19 cellular contexts compared by ENCODE assay signal in genomic region chr19:48757089-48757675, GRCh38. TPM values are rescaled to one million over a fixed set of nuclear protein-coding genes. Genes with fewer than 3 reads are reported as not detected.
A peak's percentile ranks its signal among the peaks of the same experiment; 100 is the strongest.
DNase-seq lines count a peak whose midpoint lies in the region; ATAC-seq and TF ChIP-seq lines count a peak whose summit lies in the region.
"Had no signal": no experiment of that assay in that cellular context is flagged by ENCODE, and none has a peak within 500 bp of the region (broad histone marks: within the 10 kb centered on the region; RNA-seq: fewer than 3 reads in every experiment).

No MANE protein-coding gene starts in this region.

- H3K23ac ChIP-seq in mesendoderm (ENCODE audit: low read length) = no peak overlapping the region

- H3K18ac ChIP-seq in mesendoderm (ENCODE audit: low read length) = no peak overlapping the region

- WGBS in mesendoderm (ENCODE audit: extremely low coverage, insufficient coverage, low lambda C conversion rate) = no CpG with 5 or more reads among the region's 12 CpGs

- H3K4me3 Mint-ChIP-seq in Caco-2 (ENCODE audit: unreplicated experiment) = no peak overlapping the region
- H3K4me3 Mint-ChIP-seq in CD4-positive, alpha-beta T cell = no peak overlapping the region
- H3K4me3 Mint-ChIP-seq: CD14-positive monocyte; CD8-positive, alpha-beta T cell had no signal

- H3K27ac Mint-ChIP-seq in Caco-2 (ENCODE audit: unreplicated experiment) = peak overlapping the region; percentile 95
- no peak overlapping the region for H3K27ac Mint-ChIP-seq in CD4-positive, alpha-beta T cell
- H3K27ac Mint-ChIP-seq: CD8-positive, alpha-beta T cell had no signal

- H3K4me3 ChIP-seq in Caco-2 (ENCODE audit: low read depth, low read length) = no peak overlapping the region
- no peak overlapping the region for H3K4me3 ChIP-seq in HEK293 (ENCODE audit: low read depth, low read length)
- no peak overlapping the region for H3K4me3 ChIP-seq in mesendoderm (ENCODE audit: low read length)
- H3K4me3 ChIP-seq: A549, BLaER1, GM23248 had no signal

- no peak overlapping the region for H3K4ac ChIP-seq in mesendoderm (ENCODE audit: low read depth, low read length)

- no peaks in the 10 kb centered on the region for H3K9me3 Mint-ChIP-seq in Caco-2 (ENCODE audit: unreplicated experiment)
- H3K9me3 Mint-ChIP-seq in CD4-positive, alpha-beta T cell = no peaks in the 10 kb centered on the region
- H3K9me3 Mint-ChIP-seq: CD8-positive, alpha-beta T cell had no signal

- ATAC-seq in left lobe of liver (peak; percentile 14), HG02571 (IDR thresholded peaks at IDR 0.05; ENCODE audit: unreplicated experiment) (no peak)
- ATAC-seq in CD4-positive, alpha-beta T cell (ENCODE audit: poor library complexity) = no peak
- ATAC-seq: A549; CD8-positive, alpha-beta T cell had no signal

- TF ChIP-seq POLR2A in erythroblast (IDR thresholded peaks at IDR 0.05; ENCODE audit: low read length) = no peak

- H3K79me1 ChIP-seq in mesendoderm (ENCODE audit: low read length) = no peaks in the 10 kb centered on the region

- H3K4me1 Mint-ChIP-seq in Caco-2 (ENCODE audit: low read depth, unreplicated experiment) = peaks cover 25% of the 10 kb centered on the region
- peaks cover 13% of the 10 kb centered on the region for H3K4me1 Mint-ChIP-seq in CD4-positive, alpha-beta T cell (ENCODE audit: low read depth)

- H4K5ac ChIP-seq in mesendoderm (ENCODE audit: low read length) = no peak overlapping the region

- intact Hi-C loops in Caco-2 (cut with micrococcal nuclease; ENCODE audit: unreplicated experiment) = no loop called here
- intact Hi-C loops in CD4-positive, alpha-beta T cell (cut with DNase I, micrococcal nuclease) = no loop called here

- no peak overlapping the region for H2BK120ac ChIP-seq in mesendoderm (ENCODE audit: low read depth, low read length)

- H3K9me3 ChIP-seq in Caco-2 (no peaks in the 10 kb centered on the region), HEK293 (ENCODE audit: control insufficient read depth, insufficient read depth, low read depth, low read length) (no peaks in the 10 kb centered on the region)
- no peaks in the 10 kb centered on the region for H3K9me3 ChIP-seq in CD4-positive, alpha-beta T cell (ENCODE audit: control insufficient read depth, low read length)
- H3K9me3 ChIP-seq: A549, BLaER1 had no signal

- peaks cover 21% of the 10 kb centered on the region for H3K36me3 Mint-ChIP-seq in Caco-2 (ENCODE audit: insufficient read depth, unreplicated experiment)
- H3K36me3 Mint-ChIP-seq in CD4-positive, alpha-beta T cell (ENCODE audit: low read depth) = no peaks in the 10 kb centered on the region
- H3K36me3 Mint-ChIP-seq: CD8-positive, alpha-beta T cell had no signal

- H4K8ac ChIP-seq in mesendoderm (ENCODE audit: low read depth, low read length) = no peak overlapping the region

- H3K4me2 ChIP-seq in mesendoderm (ENCODE audit: low read length) = no peak overlapping the region
- H3K4me2 ChIP-seq: A549, BLaER1 had no signal

- no peaks in the 10 kb centered on the region for H3K27me3 Mint-ChIP-seq in Caco-2 (ENCODE audit: insufficient read depth, unreplicated experiment)
- H3K27me3 Mint-ChIP-seq in CD4-positive, alpha-beta T cell = peaks cover 35% of the 10 kb centered on the region

- no peak overlapping the region for H3K9ac ChIP-seq in mesendoderm (ENCODE audit: low read length)
- H3K9ac ChIP-seq: BLaER1, GM23248 had no signal

- DNase-seq in Caco-2 (no peak), left lobe of liver (ENCODE audit: low spot score) (no peak), mesendoderm (no peak), NCI-H510A treated with DMSO at 0.1 percent for 48 hours (lab: John Stamatoyannopoulos, UW) (no peak), erythroblast (lab: John Stamatoyannopoulos, UW) (no peak)
- DNase-seq in CD4-positive, alpha-beta T cell = no peak
- DNase-seq: CD8-positive, alpha-beta T cell; DMS 273 treated with DMSO at 0.1 percent for 48 hours; DMS53; DND-41; EL; GM23248; KG1 had no signal

- no peak overlapping the region for H2BK5ac ChIP-seq in mesendoderm (ENCODE audit: low read length)

- H3K36me3 ChIP-seq in Caco-2 (ENCODE audit: control insufficient read depth, insufficient read depth, low read length) (no peaks in the 10 kb centered on the region), HEK293 (ENCODE audit: control insufficient read depth in 2 of 2, insufficient read depth in 1 of 2, low read length in 2 of 2) (no peaks in the 10 kb centered on the region), mesendoderm (ENCODE audit: control insufficient read depth, insufficient read depth, low read length) (no peaks in the 10 kb centered on the region)
- H3K36me3 ChIP-seq: BLaER1 had no signal

- H3K27ac ChIP-seq in HEK293 (ENCODE audit: extremely low read depth, low read depth, low read length) (no peak overlapping the region), mesendoderm (ENCODE audit: low read depth, low read length) (no peak overlapping the region)
- H3K27ac ChIP-seq in CD4-positive, alpha-beta T cell (ENCODE audit: low read depth, low read length) = no peak overlapping the region
- H3K27ac ChIP-seq: 22Rv1, BLaER1, GM23248 had no signal

- H3K4me1 ChIP-seq in Caco-2 = peaks cover 35% of the 10 kb centered on the region
- H3K4me1 ChIP-seq in HEK293 (ENCODE audit: control insufficient read depth, insufficient read depth, low read length) = peaks cover 1% of the 10 kb centered on the region; the same call in 1 of the 2 replicates
- no peaks in the 10 kb centered on the region for H3K4me1 ChIP-seq in mesendoderm (ENCODE audit: control insufficient read depth, low read depth, low read length)

- H2BK15ac ChIP-seq in mesendoderm (replicated peaks; ENCODE audit: low read depth) = no peak overlapping the region

- TF ChIP-seq CTCF in Caco-2 (IDR thresholded peaks at IDR 0.05; ENCODE audit: insufficient read depth in 1 of 2, low read depth in 1 of 2, low read length in 1 of 2, severe bottlenecking in 1 of 2, unreplicated experiment in 1 of 2) (no peak), HEK293 (tag by site-specific recombination; IDR thresholded peaks at IDR 0.05) (no peak)
- no peak for TF ChIP-seq CTCF in CD4-positive, alpha-beta T cell (IDR thresholded peaks at IDR 0.05)

- peak overlapping the region; percentile 34 for H3K56ac ChIP-seq in mesendoderm (ENCODE audit: low read length)

- CTCF ChIA-PET in Caco-2 (lab: Charles Lee) (no interaction called here), HEK293 (lab: Yijun Ruan, JAX) (no interaction called here)
- CTCF ChIA-PET in CD4-positive, alpha-beta T cell (lab: Charles Lee) = no interaction called here

- POLR2A ChIA-PET in Caco-2 (lab: Charles Lee) (no interaction called here), HEK293 (lab: Yijun Ruan, JAX) (no interaction called here)
- POLR2A ChIA-PET in CD4-positive, alpha-beta T cell (lab: Charles Lee) = no interaction called here

- BruUV-seq in Caco-2 (replicated peaks; lab: Mats Ljungman, UMichigan) = no TSS peak

- no peak overlapping the region for H2AK5ac ChIP-seq in mesendoderm (ENCODE audit: low read length)

- no peaks in the 10 kb centered on the region for H3K79me2 ChIP-seq in mesendoderm (ENCODE audit: control insufficient read depth, insufficient read depth, low read length)

- no peaks in the 10 kb centered on the region for H3K27me3 ChIP-seq in Caco-2 (replicated peaks; ENCODE audit: control insufficient read depth, insufficient read depth, low read length)
- no peaks in the 10 kb centered on the region for H3K27me3 ChIP-seq in mesendoderm (ENCODE audit: insufficient read depth, low read length, poor library complexity)
- H3K27me3 ChIP-seq in CD4-positive, alpha-beta T cell (ENCODE audit: control insufficient read depth, insufficient read depth, low read length) = peaks cover 24% of the 10 kb centered on the region

TF ChIP-seq in HEK293, 187 proteins besides CTCF, POLR2A, EP300 and RAD21:
- TF ChIP-seq ZNF335 (tag by site-specific recombination; conservative IDR thresholded peaks at IDR 0.05) = no peak
- peak; percentile 34; the same call in 1 of the 2 replicates for TF ChIP-seq ZBTB20 (tag by site-specific recombination; IDR thresholded peaks at IDR 0.05)

RNA-seq across cellular contexts. Expression of gene FGF21, which starts 1.9 kb away (rescaled TPM):
- total RNA-seq in Caco-2 (2022) = 1.9 and 3.0 TPM in 2 replicates
- 0.75 TPM for total RNA-seq in left lobe of liver
- 0.46 TPM for polyA plus RNA-seq in mesendoderm (2013, experiment 1 of 2)
- 0.48 TPM for polyA plus RNA-seq in mesendoderm (2013, experiment 2 of 2)
- total RNA-seq in CD4-positive, alpha-beta T cell = not detected
- total RNA-seq: CD8-positive, alpha-beta T cell; GM23248 had no signal
- polyA plus RNA-seq: CD14-positive monocyte, GM23248 had no signal

RNA-seq across cellular contexts. Expression of gene FUT1, which starts 4.7 kb away (rescaled TPM):
- total RNA-seq in Caco-2 (2022) (26.1 and 30.5 TPM in 2 replicates), left lobe of liver (0.43 TPM)
- polyA plus RNA-seq in mesendoderm (2013, experiment 1 of 2) = 3.4 TPM
- polyA plus RNA-seq in mesendoderm (2013, experiment 2 of 2) = 3.4 TPM
- not detected for total RNA-seq in CD4-positive, alpha-beta T cell
- total RNA-seq: CD8-positive, alpha-beta T cell; GM23248 had no signal
- polyA plus RNA-seq: CD14-positive monocyte, GM23248 had no signal

RNA-seq across cellular contexts. Expression of gene IZUMO1, which starts 10.5 kb away (rescaled TPM):
- total RNA-seq in Caco-2 (2022) = 8.9 and 10.3 TPM in 2 replicates
- not detected for total RNA-seq in left lobe of liver
- 0.45 TPM for polyA plus RNA-seq in mesendoderm (2013, experiment 1 of 2)
- 0.24 TPM for polyA plus RNA-seq in mesendoderm (2013, experiment 2 of 2)
- not detected for total RNA-seq in CD4-positive, alpha-beta T cell
- total RNA-seq: CD8-positive, alpha-beta T cell; GM23248 had no signal
- polyA plus RNA-seq: A549, CD14-positive monocyte, GM23248 had no signal

RNA-seq across cellular contexts. Expression of gene RASIP1, which starts 16.8 kb away (rescaled TPM):
- 5.4 and 5.9 TPM in 2 replicates for total RNA-seq in Caco-2 (2022)
- total RNA-seq in left lobe of liver = 3.1 TPM
- 3.3 TPM for polyA plus RNA-seq in mesendoderm (2013, experiment 1 of 2)
- 3.7 TPM for polyA plus RNA-seq in mesendoderm (2013, experiment 2 of 2)
- total RNA-seq in CD4-positive, alpha-beta T cell = under 1 TPM; 0.55 to 0.56 TPM
- total RNA-seq: GM23248 had no signal
- polyA plus RNA-seq: CD14-positive monocyte had no signal

RNA-seq across cellular contexts. Expression of gene MAMSTR, which starts 37.7 kb away (rescaled TPM):
- total RNA-seq in Caco-2 (2022) (1.7 and 1.9 TPM in 2 replicates), left lobe of liver (0.23 TPM)
- 0.69 TPM for polyA plus RNA-seq in mesendoderm (2013, experiment 1 of 2)
- 0.71 TPM for polyA plus RNA-seq in mesendoderm (2013, experiment 2 of 2)
- under 1 TPM; 0.47 to 0.50 TPM for total RNA-seq in CD4-positive, alpha-beta T cell
- polyA plus RNA-seq: CD14-positive monocyte had no signal

Comparison
In these comparisons a context has a peak if more than half of its experiments do, and no peak if none do; other contexts are left out.
1. RNA of gene FUT1, which starts 4.7 kb away (total RNA-seq): 26.1 to 30.5 TPM in Caco-2; 0.43 TPM in left lobe of liver (single experiment) and not detected in CD4-positive, alpha-beta T cell; every median in the first group is over 10 times any median in the second.